1 cellular context compared by ENCODE assay signal in the genomic region with DNA sequence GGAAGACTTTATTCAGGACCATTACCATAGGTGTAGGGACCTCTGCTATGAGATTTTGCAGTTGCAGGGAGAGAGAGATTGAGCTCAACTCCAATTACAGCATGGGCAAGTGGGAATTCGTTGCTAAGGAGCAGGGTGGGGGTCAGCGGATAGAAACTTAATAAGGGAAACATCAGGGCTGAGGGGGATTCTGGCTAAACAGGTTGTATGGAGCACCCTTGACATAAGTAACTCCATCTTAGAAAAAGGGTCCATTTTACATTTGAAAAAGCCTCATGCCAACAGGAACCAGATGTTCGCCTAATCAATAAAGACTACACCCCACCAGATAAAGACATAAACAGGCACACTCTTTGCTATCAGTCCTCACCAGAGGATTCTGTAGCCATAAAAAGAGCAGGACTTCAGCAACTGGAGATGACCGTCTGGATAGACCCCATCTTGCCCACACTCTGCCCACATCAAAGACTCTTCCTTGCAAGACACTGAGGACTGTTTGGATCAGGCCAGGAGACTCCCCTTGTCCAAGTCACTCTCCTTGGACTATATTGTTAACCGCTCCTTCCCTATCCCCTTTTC.
TF ChIP-seq lines count a peak whose summit lies in the region.

No MANE protein-coding gene starts in this region.

TF ChIP-seq in K562, 482 proteins besides CTCF, POLR2A, EP300 and RAD21 (continued from another document and continues in another):
- TF ChIP-seq, protein P1, sequence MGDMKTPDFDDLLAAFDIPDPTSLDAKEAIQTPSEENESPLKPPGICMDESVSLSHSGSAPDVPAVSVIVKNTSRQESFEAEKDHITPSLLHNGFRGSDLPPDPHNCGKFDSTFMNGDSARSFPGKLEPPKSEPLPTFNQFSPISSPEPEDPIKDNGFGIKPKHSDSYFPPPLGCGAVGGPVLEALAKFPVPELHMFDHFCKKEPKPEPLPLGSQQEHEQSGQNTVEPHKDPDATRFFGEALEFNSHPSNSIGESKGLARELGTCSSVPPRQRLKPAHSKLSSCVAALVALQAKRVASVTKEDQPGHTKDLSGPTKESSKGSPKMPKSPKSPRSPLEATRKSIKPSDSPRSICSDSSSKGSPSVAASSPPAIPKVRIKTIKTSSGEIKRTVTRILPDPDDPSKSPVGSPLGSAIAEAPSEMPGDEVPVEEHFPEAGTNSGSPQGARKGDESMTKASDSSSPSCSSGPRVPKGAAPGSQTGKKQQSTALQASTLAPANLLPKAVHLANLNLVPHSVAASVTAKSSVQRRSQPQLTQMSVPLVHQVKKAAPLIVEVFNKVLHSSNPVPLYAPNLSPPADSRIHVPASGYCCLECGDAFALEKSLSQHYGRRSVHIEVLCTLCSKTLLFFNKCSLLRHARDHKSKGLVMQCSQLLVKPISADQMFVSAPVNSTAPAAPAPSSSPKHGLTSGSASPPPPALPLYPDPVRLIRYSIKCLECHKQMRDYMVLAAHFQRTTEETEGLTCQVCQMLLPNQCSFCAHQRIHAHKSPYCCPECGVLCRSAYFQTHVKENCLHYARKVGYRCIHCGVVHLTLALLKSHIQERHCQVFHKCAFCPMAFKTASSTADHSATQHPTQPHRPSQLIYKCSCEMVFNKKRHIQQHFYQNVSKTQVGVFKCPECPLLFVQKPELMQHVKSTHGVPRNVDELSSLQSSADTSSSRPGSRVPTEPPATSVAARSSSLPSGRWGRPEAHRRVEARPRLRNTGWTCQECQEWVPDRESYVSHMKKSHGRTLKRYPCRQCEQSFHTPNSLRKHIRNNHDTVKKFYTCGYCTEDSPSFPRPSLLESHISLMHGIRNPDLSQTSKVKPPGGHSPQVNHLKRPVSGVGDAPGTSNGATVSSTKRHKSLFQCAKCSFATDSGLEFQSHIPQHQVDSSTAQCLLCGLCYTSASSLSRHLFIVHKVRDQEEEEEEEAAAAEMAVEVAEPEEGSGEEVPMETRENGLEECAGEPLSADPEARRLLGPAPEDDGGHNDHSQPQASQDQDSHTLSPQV (IDR thresholded peaks at IDR 0.05): peak; percentile 68
- TF ChIP-seq SNAPC5 (CRISPR knock-in tag; IDR thresholded peaks at IDR 0.05) (no peak), ZNF76 (CRISPR knock-in tag; IDR thresholded peaks at IDR 0.05; ENCODE audit: borderline replicate concordance) (no peak), KLF1 (tag; IDR thresholded peaks at IDR 0.05) (no peak), EHMT2 (IDR thresholded peaks at IDR 0.05) (no peak), TCF3 (CRISPR knock-in tag; IDR thresholded peaks at IDR 0.05) (peak; percentile 52), ZNF583 (CRISPR knock-in tag; IDR thresholded peaks at IDR 0.05) (peak; percentile 63; the same call in 1 of the 2 replicates), TBP (optimal IDR thresholded peaks at IDR 0.05; ENCODE audit: low read depth, low read length) (no peak), KDM5B (IDR thresholded peaks at IDR 0.05; ENCODE audit: insufficient replicate concordance, low read depth, low read length) (no peak), ZNF699 (CRISPR knock-in tag; IDR thresholded peaks at IDR 0.05; ENCODE audit: insufficient replicate concordance) (no peak), ZNF311 (CRISPR knock-in tag; IDR thresholded peaks at IDR 0.05) (peak; percentile 87), L3MBTL2 (IDR thresholded peaks at IDR 0.05) (no peak), TARDBP (IDR thresholded peaks at IDR 0.05) (no peak), KLF6 (CRISPR knock-in tag; IDR thresholded peaks at IDR 0.05; ENCODE audit: borderline replicate concordance) (0 out of 2 replicates have a peak, but pooled peaks have one; percentile 18), MNT (conservative IDR thresholded peaks at IDR 0.05) (no peak), GTF2F1 (IDR thresholded peaks at IDR 0.05; ENCODE audit: low read depth, low read length) (no peak), ETS1 (conservative IDR thresholded peaks at IDR 0.05; ENCODE audit: control insufficient read depth, low read depth, low read length) (no peak), TEAD1 (CRISPR knock-in tag; IDR thresholded peaks at IDR 0.05) (0 out of 4 replicates have a peak, but pooled peaks of 1 of the 2 experiments have one; percentile 58), SOX6 (IDR thresholded peaks at IDR 0.05) (no peak), DMBX1 (CRISPR knock-in tag; IDR thresholded peaks at IDR 0.05; ENCODE audit: borderline replicate concordance) (peak; percentile 83), NR2C1 (IDR thresholded peaks at IDR 0.05) (no peak), NR2C1 (tag; IDR thresholded peaks at IDR 0.05) (0 out of 2 replicates have a peak, but pooled peaks have one; percentile 34)
- TF ChIP-seq, protein P2, sequence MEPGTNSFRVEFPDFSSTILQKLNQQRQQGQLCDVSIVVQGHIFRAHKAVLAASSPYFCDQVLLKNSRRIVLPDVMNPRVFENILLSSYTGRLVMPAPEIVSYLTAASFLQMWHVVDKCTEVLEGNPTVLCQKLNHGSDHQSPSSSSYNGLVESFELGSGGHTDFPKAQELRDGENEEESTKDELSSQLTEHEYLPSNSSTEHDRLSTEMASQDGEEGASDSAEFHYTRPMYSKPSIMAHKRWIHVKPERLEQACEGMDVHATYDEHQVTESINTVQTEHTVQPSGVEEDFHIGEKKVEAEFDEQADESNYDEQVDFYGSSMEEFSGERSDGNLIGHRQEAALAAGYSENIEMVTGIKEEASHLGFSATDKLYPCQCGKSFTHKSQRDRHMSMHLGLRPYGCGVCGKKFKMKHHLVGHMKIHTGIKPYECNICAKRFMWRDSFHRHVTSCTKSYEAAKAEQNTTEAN (CRISPR knock-in tag; IDR thresholded peaks at IDR 0.05): no peak
- TF ChIP-seq, protein P3, sequence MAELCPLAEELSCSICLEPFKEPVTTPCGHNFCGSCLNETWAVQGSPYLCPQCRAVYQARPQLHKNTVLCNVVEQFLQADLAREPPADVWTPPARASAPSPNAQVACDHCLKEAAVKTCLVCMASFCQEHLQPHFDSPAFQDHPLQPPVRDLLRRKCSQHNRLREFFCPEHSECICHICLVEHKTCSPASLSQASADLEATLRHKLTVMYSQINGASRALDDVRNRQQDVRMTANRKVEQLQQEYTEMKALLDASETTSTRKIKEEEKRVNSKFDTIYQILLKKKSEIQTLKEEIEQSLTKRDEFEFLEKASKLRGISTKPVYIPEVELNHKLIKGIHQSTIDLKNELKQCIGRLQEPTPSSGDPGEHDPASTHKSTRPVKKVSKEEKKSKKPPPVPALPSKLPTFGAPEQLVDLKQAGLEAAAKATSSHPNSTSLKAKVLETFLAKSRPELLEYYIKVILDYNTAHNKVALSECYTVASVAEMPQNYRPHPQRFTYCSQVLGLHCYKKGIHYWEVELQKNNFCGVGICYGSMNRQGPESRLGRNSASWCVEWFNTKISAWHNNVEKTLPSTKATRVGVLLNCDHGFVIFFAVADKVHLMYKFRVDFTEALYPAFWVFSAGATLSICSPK (IDR thresholded peaks at IDR 0.05; ENCODE audit: borderline replicate concordance): no peak
- TF ChIP-seq, protein P4, sequence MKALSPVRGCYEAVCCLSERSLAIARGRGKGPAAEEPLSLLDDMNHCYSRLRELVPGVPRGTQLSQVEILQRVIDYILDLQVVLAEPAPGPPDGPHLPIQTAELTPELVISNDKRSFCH (CRISPR knock-in tag; IDR thresholded peaks at IDR 0.05): no peak
- TF ChIP-seq, protein P4 (tag; IDR thresholded peaks at IDR 0.05): peak; percentile 98
- TF ChIP-seq, protein P5, sequence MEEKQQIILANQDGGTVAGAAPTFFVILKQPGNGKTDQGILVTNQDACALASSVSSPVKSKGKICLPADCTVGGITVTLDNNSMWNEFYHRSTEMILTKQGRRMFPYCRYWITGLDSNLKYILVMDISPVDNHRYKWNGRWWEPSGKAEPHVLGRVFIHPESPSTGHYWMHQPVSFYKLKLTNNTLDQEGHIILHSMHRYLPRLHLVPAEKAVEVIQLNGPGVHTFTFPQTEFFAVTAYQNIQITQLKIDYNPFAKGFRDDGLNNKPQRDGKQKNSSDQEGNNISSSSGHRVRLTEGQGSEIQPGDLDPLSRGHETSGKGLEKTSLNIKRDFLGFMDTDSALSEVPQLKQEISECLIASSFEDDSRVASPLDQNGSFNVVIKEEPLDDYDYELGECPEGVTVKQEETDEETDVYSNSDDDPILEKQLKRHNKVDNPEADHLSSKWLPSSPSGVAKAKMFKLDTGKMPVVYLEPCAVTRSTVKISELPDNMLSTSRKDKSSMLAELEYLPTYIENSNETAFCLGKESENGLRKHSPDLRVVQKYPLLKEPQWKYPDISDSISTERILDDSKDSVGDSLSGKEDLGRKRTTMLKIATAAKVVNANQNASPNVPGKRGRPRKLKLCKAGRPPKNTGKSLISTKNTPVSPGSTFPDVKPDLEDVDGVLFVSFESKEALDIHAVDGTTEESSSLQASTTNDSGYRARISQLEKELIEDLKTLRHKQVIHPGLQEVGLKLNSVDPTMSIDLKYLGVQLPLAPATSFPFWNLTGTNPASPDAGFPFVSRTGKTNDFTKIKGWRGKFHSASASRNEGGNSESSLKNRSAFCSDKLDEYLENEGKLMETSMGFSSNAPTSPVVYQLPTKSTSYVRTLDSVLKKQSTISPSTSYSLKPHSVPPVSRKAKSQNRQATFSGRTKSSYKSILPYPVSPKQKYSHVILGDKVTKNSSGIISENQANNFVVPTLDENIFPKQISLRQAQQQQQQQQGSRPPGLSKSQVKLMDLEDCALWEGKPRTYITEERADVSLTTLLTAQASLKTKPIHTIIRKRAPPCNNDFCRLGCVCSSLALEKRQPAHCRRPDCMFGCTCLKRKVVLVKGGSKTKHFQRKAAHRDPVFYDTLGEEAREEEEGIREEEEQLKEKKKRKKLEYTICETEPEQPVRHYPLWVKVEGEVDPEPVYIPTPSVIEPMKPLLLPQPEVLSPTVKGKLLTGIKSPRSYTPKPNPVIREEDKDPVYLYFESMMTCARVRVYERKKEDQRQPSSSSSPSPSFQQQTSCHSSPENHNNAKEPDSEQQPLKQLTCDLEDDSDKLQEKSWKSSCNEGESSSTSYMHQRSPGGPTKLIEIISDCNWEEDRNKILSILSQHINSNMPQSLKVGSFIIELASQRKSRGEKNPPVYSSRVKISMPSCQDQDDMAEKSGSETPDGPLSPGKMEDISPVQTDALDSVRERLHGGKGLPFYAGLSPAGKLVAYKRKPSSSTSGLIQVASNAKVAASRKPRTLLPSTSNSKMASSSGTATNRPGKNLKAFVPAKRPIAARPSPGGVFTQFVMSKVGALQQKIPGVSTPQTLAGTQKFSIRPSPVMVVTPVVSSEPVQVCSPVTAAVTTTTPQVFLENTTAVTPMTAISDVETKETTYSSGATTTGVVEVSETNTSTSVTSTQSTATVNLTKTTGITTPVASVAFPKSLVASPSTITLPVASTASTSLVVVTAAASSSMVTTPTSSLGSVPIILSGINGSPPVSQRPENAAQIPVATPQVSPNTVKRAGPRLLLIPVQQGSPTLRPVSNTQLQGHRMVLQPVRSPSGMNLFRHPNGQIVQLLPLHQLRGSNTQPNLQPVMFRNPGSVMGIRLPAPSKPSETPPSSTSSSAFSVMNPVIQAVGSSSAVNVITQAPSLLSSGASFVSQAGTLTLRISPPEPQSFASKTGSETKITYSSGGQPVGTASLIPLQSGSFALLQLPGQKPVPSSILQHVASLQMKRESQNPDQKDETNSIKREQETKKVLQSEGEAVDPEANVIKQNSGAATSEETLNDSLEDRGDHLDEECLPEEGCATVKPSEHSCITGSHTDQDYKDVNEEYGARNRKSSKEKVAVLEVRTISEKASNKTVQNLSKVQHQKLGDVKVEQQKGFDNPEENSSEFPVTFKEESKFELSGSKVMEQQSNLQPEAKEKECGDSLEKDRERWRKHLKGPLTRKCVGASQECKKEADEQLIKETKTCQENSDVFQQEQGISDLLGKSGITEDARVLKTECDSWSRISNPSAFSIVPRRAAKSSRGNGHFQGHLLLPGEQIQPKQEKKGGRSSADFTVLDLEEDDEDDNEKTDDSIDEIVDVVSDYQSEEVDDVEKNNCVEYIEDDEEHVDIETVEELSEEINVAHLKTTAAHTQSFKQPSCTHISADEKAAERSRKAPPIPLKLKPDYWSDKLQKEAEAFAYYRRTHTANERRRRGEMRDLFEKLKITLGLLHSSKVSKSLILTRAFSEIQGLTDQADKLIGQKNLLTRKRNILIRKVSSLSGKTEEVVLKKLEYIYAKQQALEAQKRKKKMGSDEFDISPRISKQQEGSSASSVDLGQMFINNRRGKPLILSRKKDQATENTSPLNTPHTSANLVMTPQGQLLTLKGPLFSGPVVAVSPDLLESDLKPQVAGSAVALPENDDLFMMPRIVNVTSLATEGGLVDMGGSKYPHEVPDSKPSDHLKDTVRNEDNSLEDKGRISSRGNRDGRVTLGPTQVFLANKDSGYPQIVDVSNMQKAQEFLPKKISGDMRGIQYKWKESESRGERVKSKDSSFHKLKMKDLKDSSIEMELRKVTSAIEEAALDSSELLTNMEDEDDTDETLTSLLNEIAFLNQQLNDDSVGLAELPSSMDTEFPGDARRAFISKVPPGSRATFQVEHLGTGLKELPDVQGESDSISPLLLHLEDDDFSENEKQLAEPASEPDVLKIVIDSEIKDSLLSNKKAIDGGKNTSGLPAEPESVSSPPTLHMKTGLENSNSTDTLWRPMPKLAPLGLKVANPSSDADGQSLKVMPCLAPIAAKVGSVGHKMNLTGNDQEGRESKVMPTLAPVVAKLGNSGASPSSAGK (IDR thresholded peaks at IDR 0.05): no peak
- TF ChIP-seq, protein P6, sequence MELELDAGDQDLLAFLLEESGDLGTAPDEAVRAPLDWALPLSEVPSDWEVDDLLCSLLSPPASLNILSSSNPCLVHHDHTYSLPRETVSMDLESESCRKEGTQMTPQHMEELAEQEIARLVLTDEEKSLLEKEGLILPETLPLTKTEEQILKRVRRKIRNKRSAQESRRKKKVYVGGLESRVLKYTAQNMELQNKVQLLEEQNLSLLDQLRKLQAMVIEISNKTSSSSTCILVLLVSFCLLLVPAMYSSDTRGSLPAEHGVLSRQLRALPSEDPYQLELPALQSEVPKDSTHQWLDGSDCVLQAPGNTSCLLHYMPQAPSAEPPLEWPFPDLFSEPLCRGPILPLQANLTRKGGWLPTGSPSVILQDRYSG (tag; conservative IDR thresholded peaks at IDR 0.05; ENCODE audit: low read depth): peak; percentile 61; the same call in 1 of the 2 replicates
